1 cellular context compared by ENCODE assay signal in genomic region chr2:83364264-83364663, GRCh38.
TF ChIP-seq lines count a peak whose summit lies in the region.

No MANE protein-coding gene starts in this region.

TF ChIP-seq in HCT116, 20 proteins besides CTCF, POLR2A, EP300 and RAD21:
- TF ChIP-seq REST (IDR thresholded peaks at IDR 0.05; ENCODE audit: low read depth) (no peak), POLR2AphosphoS5 (IDR thresholded peaks at IDR 0.05; ENCODE audit: low read depth, low read length) (no peak), ZFX (IDR thresholded peaks at IDR 0.05) (no peak), CBX3 (IDR thresholded peaks at IDR 0.05; ENCODE audit: low read depth) (no peak)
TF ChIP-seq in HCT116: peak in this region for 0.
